ENCODE assay signal across 1 cellular context in the genomic region with DNA sequence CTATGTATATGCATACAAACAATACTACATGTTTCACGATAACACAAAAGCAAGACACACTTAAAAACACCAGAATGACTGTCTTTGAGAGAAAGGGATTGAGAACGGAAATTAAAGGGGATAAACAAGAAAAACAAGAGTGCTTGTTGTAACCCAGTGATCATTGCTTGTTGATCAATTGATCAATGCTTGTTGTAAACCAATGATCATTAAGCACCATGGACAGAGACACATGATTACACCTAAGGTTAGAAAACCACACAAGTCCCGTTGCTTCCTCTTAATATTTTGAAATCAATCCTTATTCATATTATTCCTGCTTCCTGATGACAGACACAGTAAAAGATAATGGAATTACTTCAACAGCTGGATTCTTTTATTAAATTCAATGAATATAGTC.
TF ChIP-seq lines count a peak whose summit lies in the region.

No MANE protein-coding gene starts in this region.

TF ChIP-seq in GM12878, 131 proteins besides CTCF, POLR2A, EP300 and RAD21 (continued from another document):
- TF ChIP-seq, protein P1, sequence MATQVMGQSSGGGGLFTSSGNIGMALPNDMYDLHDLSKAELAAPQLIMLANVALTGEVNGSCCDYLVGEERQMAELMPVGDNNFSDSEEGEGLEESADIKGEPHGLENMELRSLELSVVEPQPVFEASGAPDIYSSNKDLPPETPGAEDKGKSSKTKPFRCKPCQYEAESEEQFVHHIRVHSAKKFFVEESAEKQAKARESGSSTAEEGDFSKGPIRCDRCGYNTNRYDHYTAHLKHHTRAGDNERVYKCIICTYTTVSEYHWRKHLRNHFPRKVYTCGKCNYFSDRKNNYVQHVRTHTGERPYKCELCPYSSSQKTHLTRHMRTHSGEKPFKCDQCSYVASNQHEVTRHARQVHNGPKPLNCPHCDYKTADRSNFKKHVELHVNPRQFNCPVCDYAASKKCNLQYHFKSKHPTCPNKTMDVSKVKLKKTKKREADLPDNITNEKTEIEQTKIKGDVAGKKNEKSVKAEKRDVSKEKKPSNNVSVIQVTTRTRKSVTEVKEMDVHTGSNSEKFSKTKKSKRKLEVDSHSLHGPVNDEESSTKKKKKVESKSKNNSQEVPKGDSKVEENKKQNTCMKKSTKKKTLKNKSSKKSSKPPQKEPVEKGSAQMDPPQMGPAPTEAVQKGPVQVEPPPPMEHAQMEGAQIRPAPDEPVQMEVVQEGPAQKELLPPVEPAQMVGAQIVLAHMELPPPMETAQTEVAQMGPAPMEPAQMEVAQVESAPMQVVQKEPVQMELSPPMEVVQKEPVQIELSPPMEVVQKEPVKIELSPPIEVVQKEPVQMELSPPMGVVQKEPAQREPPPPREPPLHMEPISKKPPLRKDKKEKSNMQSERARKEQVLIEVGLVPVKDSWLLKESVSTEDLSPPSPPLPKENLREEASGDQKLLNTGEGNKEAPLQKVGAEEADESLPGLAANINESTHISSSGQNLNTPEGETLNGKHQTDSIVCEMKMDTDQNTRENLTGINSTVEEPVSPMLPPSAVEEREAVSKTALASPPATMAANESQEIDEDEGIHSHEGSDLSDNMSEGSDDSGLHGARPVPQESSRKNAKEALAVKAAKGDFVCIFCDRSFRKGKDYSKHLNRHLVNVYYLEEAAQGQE (IDR thresholded peaks at IDR 0.05; ENCODE audit: low read depth, low read length) = peak; percentile 81
- TF ChIP-seq NR2C2 (IDR thresholded peaks at IDR 0.05; ENCODE audit: borderline replicate concordance, control insufficient read depth, insufficient read length, low read depth) (no peak), TCF7 (IDR thresholded peaks at IDR 0.05; ENCODE audit: borderline replicate concordance) (no peak)
